Comparison of ENCODE assay signal across 8 cellular contexts in genomic region chr15:43793647-43794046, GRCh38. TPM values are rescaled to one million over a fixed set of nuclear protein-coding genes. Genes with fewer than 3 reads are reported as not detected.
DNase-seq lines count a peak whose midpoint lies in the region; ATAC-seq and TF ChIP-seq lines count a peak whose summit lies in the region.

No MANE protein-coding gene starts in this region.

- peak overlapping the region; percentile 98 for H3K56ac ChIP-seq in mesendoderm (ENCODE audit: low read length)

- H3K27ac Mint-ChIP-seq in brain = peak overlapping the region; percentile 98 to 100 (median 99)

- H3K9ac ChIP-seq in mesendoderm (ENCODE audit: low read length) = peak overlapping the region; percentile 99

- H3K4me2 ChIP-seq in mesendoderm (ENCODE audit: low read length) = peak overlapping the region; percentile 92

- intact Hi-C loops in heart left ventricle (cut with DNase I) (loop anchor here in 1 of 10 donors (5.0 kb wide), 1 partner anchor 634 kb away; the partner anchor contains the start of gene CTDSPL2), left ventricle myocardium superior (cut with micrococcal nuclease) (no loop called here), upper lobe of right lung (cut with DNase I) (no loop called here)

- peak overlapping the region; percentile 95 to 99 (median 98) for H3K4me3 Mint-ChIP-seq in brain

- no peak overlapping the region for H4K8ac ChIP-seq in mesendoderm (ENCODE audit: low read depth, low read length)

- no peaks in the 10 kb centered on the region for H3K27me3 ChIP-seq in heart left ventricle
- H3K27me3 ChIP-seq in mesendoderm (ENCODE audit: insufficient read depth, low read length, poor library complexity) = no peaks in the 10 kb centered on the region
- no peaks in the 10 kb centered on the region for H3K27me3 ChIP-seq in upper lobe of right lung

- no peak overlapping the region for H2BK5ac ChIP-seq in mesendoderm (ENCODE audit: low read length)

- TF ChIP-seq POLR2A in heart left ventricle (IDR thresholded peaks at IDR 0.05) = no peak

- H3K9me3 Mint-ChIP-seq in brain = peaks cover 0 to 8% (median 0%) of the 10 kb centered on the region in 5 experiments

- no peak for DNase-seq in heart left ventricle
- DNase-seq in left ventricle myocardium superior = no peak
- no peak for DNase-seq in mesendoderm
- DNase-seq in upper lobe of right lung = no peak
- DNase-seq in stimulated activated CD8-positive, alpha-beta memory T cell treated with anti-CD3 and anti-CD28 coated beads, Interleukin-4, amount 100 ng/mL, for 48 hours = no peak
- no peak for DNase-seq in AG08396 (ENCODE audit: low spot score)

- 73 to 80% (median 77%) methylated on average over 10 of the region's 10 CpGs for WGBS in heart left ventricle, 4 donors
- WGBS in mesendoderm (ENCODE audit: extremely low coverage, insufficient coverage, low lambda C conversion rate) = no CpG with 5 or more reads among the region's 10 CpGs

- H2BK15ac ChIP-seq in mesendoderm (replicated peaks; ENCODE audit: low read depth) = no peak overlapping the region

- peaks cover 62% of the 10 kb centered on the region for H3K4me1 Mint-ChIP-seq in brain

- H3K4ac ChIP-seq in mesendoderm (ENCODE audit: low read depth, low read length) = no peak overlapping the region

- no peak overlapping the region for H2AK5ac ChIP-seq in mesendoderm (ENCODE audit: low read length)

- peak overlapping the region; percentile 60 to 100 (median 85) for H3K4me3 ChIP-seq in heart left ventricle
- no peak overlapping the region for H3K4me3 ChIP-seq in mesendoderm (ENCODE audit: low read length)
- peak overlapping the region; percentile 94 for H3K4me3 ChIP-seq in upper lobe of right lung

- H3K9me3 ChIP-seq in heart left ventricle (no peaks in the 10 kb centered on the region), upper lobe of right lung (no peaks in the 10 kb centered on the region)

- H2BK120ac ChIP-seq in mesendoderm (ENCODE audit: low read depth, low read length) = no peak overlapping the region

- H3K36me3 ChIP-seq in heart left ventricle = peaks cover 0 to 55% (median 46%) of the 10 kb centered on the region in 9 donors
- H3K36me3 ChIP-seq in mesendoderm (ENCODE audit: control insufficient read depth, insufficient read depth, low read length) = peaks cover 2% of the 10 kb centered on the region
- H3K36me3 ChIP-seq in upper lobe of right lung = peaks cover 39% of the 10 kb centered on the region

- no peak overlapping the region for H4K5ac ChIP-seq in mesendoderm (ENCODE audit: low read length)

- H3K27ac ChIP-seq in heart left ventricle = peak overlapping the region in 11 of 12 donors; percentile 92 to 100 (median 97)
- H3K27ac ChIP-seq in mesendoderm (ENCODE audit: low read depth, low read length) = no peak overlapping the region
- peak overlapping the region; percentile 98 for H3K27ac ChIP-seq in upper lobe of right lung

- H3K79me1 ChIP-seq in mesendoderm (ENCODE audit: low read length) = peaks cover 20% of the 10 kb centered on the region

- ATAC-seq in heart left ventricle (no peak), left ventricle myocardium superior (no peak), upper lobe of right lung (no peak), GM18498 (IDR thresholded peaks at IDR 0.05; ENCODE audit: unreplicated experiment) (no peak)

- peaks cover 16% of the 10 kb centered on the region for H3K79me2 ChIP-seq in mesendoderm (ENCODE audit: control insufficient read depth, insufficient read depth, low read length)

- H3K27me3 Mint-ChIP-seq in brain = peaks cover 9% of the 10 kb centered on the region

- H3K4me1 ChIP-seq in heart left ventricle = peaks cover 4 to 61% (median 45%) of the 10 kb centered on the region in 12 donors
- H3K4me1 ChIP-seq in mesendoderm (ENCODE audit: control insufficient read depth, low read depth, low read length) = peaks cover 23% of the 10 kb centered on the region
- H3K4me1 ChIP-seq in upper lobe of right lung = peaks cover 37% of the 10 kb centered on the region

- H3K23ac ChIP-seq in mesendoderm (ENCODE audit: low read length) = no peak overlapping the region

- peaks cover 46% of the 10 kb centered on the region for H3K36me3 Mint-ChIP-seq in brain

- no peak overlapping the region for H3K18ac ChIP-seq in mesendoderm (ENCODE audit: low read length)

- no peak for TF ChIP-seq CTCF in heart left ventricle (IDR thresholded peaks at IDR 0.05)
- no peak for TF ChIP-seq CTCF in brain (conservative IDR thresholded peaks at IDR 0.05)
- TF ChIP-seq CTCF in upper lobe of right lung (IDR thresholded peaks at IDR 0.05) = no peak

RNA-seq across cellular contexts. Expression of gene SERF2, which starts 1.5 kb away (rescaled TPM):
- total RNA-seq in heart left ventricle (1,000 to 10,000 TPM in 3 of 9 donors, 100 to 1,000 TPM in 6; 705 to 1,199 (median 843) TPM), left ventricle myocardium superior (1,014 TPM), upper lobe of right lung (769 TPM)
- polyA plus RNA-seq in heart left ventricle (1,000 to 10,000 TPM; 1,530 to 4,156 TPM), brain (ENCODE audit: insufficient read depth, low read depth, low replicate concordance) (789 TPM)
- polyA plus RNA-seq in mesendoderm (2013, experiment 1 of 2) = 1,336 TPM
- 1,339 TPM for polyA plus RNA-seq in mesendoderm (2013, experiment 2 of 2)

RNA-seq across cellular contexts. Expression of gene SERINC4, which starts 6.4 kb away (rescaled TPM):
- under 1 TPM in 8 of 9 donors, not detected in 1; 0.14 to 0.37 (median 0.31) TPM for total RNA-seq in heart left ventricle
- polyA plus RNA-seq in heart left ventricle = under 1 TPM; 0.25 to 0.42 TPM
- total RNA-seq in left ventricle myocardium superior = not detected
- polyA plus RNA-seq in brain (ENCODE audit: insufficient read depth, low read depth, low replicate concordance) = 0.22 TPM
- polyA plus RNA-seq in mesendoderm (2013, experiment 1 of 2) = 0.08 TPM
- polyA plus RNA-seq in mesendoderm (2013, experiment 2 of 2) = 0.10 TPM
- total RNA-seq in upper lobe of right lung = not detected

RNA-seq across cellular contexts. Expression of gene HYPK, which starts 6.8 kb away (rescaled TPM):
- total RNA-seq in heart left ventricle (10 to 100 TPM; 10.3 to 16.5 (median 13.6) TPM), left ventricle myocardium superior (12.3 TPM), upper lobe of right lung (11.3 TPM)
- polyA plus RNA-seq in heart left ventricle (10 to 100 TPM; 42.9 to 56.5 TPM), brain (ENCODE audit: insufficient read depth, low read depth, low replicate concordance) (6.7 TPM)
- polyA plus RNA-seq in mesendoderm (2013, experiment 1 of 2) = 337 TPM
- 331 TPM for polyA plus RNA-seq in mesendoderm (2013, experiment 2 of 2)

RNA-seq across cellular contexts. Expression of gene ELL3, which starts 16.9 kb away (rescaled TPM):
- total RNA-seq in heart left ventricle = 1 to 10 TPM in 5 of 9 donors, under 1 TPM in 4; 0.35 to 6.3 (median 1.0) TPM
- polyA plus RNA-seq in heart left ventricle = 1 to 10 TPM in 1 of 2 donors, under 1 TPM in 1; 0.86 to 1.1 TPM
- total RNA-seq in left ventricle myocardium superior = 1.3 TPM
- 10.6 TPM for polyA plus RNA-seq in brain (ENCODE audit: insufficient read depth, low read depth, low replicate concordance)
- 1.3 TPM for polyA plus RNA-seq in mesendoderm (2013, experiment 1 of 2)
- polyA plus RNA-seq in mesendoderm (2013, experiment 2 of 2) = 1.7 TPM
- total RNA-seq in upper lobe of right lung = 4.3 TPM

RNA-seq across cellular contexts. Expression of gene MFAP1, which starts 30.8 kb away (rescaled TPM):
- total RNA-seq in heart left ventricle = 10 to 100 TPM; 13.2 to 22.3 (median 20.2) TPM
- 10 to 100 TPM; 13.7 to 35.5 TPM for polyA plus RNA-seq in heart left ventricle
- 19.3 TPM for total RNA-seq in left ventricle myocardium superior
- 28.0 TPM for polyA plus RNA-seq in brain (ENCODE audit: insufficient read depth, low read depth, low replicate concordance)
- polyA plus RNA-seq in mesendoderm (2013, experiment 1 of 2) = 33.7 TPM
- 33.9 TPM for polyA plus RNA-seq in mesendoderm (2013, experiment 2 of 2)
- total RNA-seq in upper lobe of right lung = 21.0 TPM
